In the genomic region with DNA sequence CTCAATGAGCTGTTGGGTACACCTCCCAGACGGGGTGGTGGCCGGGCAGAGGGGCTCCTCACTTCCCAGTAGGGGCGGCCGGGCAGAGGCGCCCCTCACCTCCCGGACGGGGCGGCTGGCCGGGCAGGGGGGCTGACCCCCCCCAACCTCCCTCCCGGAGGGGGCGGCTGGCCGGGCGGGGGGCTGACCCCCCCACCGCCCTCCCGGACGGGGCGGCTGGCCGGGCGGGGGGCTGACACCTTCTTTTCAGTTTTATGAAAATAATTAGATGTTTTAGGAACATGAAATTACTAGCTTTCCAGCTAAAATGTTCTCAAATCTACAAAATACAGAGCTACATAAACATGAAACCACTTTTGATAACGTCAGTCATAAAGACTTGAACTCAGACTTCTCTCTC, we compare ENCODE assay signal across 8 cellular contexts. TPM values are rescaled to one million over a fixed set of nuclear protein-coding genes. Genes with fewer than 3 reads are reported as not detected.
DNase-seq lines count a peak whose midpoint lies in the region; ATAC-seq, FAIRE-seq and TF ChIP-seq lines count a peak whose summit lies in the region.
"Not testable (repeated sequence)": the region's sequence is repeated elsewhere in the genome, so short reads cannot be mapped to it uniquely, and the experiment has no call there.

No MANE protein-coding gene starts in this region.

- not testable (repeated sequence) for TF ChIP-seq CTCF in activated B cell treated with CpG ODN at 0.5 μM for 24 hours (IDR thresholded peaks at IDR 0.05); kidney (IDR thresholded peaks at IDR 0.05; ENCODE audit: borderline replicate concordance, extremely low read depth, insufficient read depth); natural killer cell (IDR thresholded peaks at IDR 0.05)

- peak overlapping the region; percentile 82 to 95 (median 87) for H3K4me3 Mint-ChIP-seq in CD4-positive, CD25-positive, alpha-beta regulatory T cell
- H3K4me3 Mint-ChIP-seq in IgD-negative memory B cell (peak overlapping the region in 3 of 4 donors; percentile 93 to 97 (median 95)), T-cell (peak overlapping the region in 2 of 3 donors; percentile 67 to 69), natural killer cell (peak overlapping the region; percentile 90)
- H3K4me3 Mint-ChIP-seq in activated B cell treated with CpG ODN at 0.5 μM for 24 hours = not testable (repeated sequence)
- peak overlapping the region; percentile 76 for H3K4me3 Mint-ChIP-seq in activated T-helper 17 cell treated with anti-CD3 and anti-CD28 coated beads, Interleukin-2, amount 50 U/mL, for 72 hours
- peak overlapping the region; percentile 62 for H3K4me3 Mint-ChIP-seq in stimulated activated effector memory CD8-positive, alpha-beta T cell treated with anti-CD3 and anti-CD28 coated beads, Interleukin-12 subunit alpha, Interleukin-12 subunit beta, amount 100 ng/mL, for 72 hours

- not testable (repeated sequence) for H3K36me3 ChIP-seq in CD4-positive, CD25-positive, alpha-beta regulatory T cell (ENCODE audit: control insufficient read depth, insufficient read depth, low read length); kidney (ENCODE audit: control insufficient read depth in 1 of 2, insufficient read depth in 2 of 2, low read length in 2 of 2)

- CTCF ChIA-PET in T-cell (lab: Charles Lee) = interaction anchor here (0.6 to 1.4 kb wide), 4 partner anchors 27 to 52 kb away, joined by 3 to 7 read pairs (median 3); a partner anchor contains a TSS
- CTCF ChIA-PET in activated B cell treated with CpG ODN at 0.5 μM for 24 hours (lab: Charles Lee) = not testable (repeated sequence)

- peaks cover 11 to 38% (median 17%) of the 10 kb centered on the region in 4 donors for H3K4me1 Mint-ChIP-seq in CD4-positive, CD25-positive, alpha-beta regulatory T cell
- H3K4me1 Mint-ChIP-seq in IgD-negative memory B cell (peaks cover 14 to 21% (median 15%) of the 10 kb centered on the region in 3 donors), T-cell (peaks cover 21 to 38% (median 30%) of the 10 kb centered on the region in 3 donors), activated B cell treated with CpG ODN at 0.5 μM for 24 hours (peaks cover 25% of the 10 kb centered on the region), natural killer cell (peaks cover 12 to 16% of the 10 kb centered on the region in 2 donors)
- H3K4me1 Mint-ChIP-seq in activated T-helper 17 cell treated with anti-CD3 and anti-CD28 coated beads, Interleukin-2, amount 50 U/mL, for 72 hours = not testable (repeated sequence)
- peaks cover 22% of the 10 kb centered on the region for H3K4me1 Mint-ChIP-seq in stimulated activated effector memory CD8-positive, alpha-beta T cell treated with anti-CD3 and anti-CD28 coated beads, Interleukin-12 subunit alpha, Interleukin-12 subunit beta, amount 100 ng/mL, for 72 hours

- ATAC-seq in CD4-positive, CD25-positive, alpha-beta regulatory T cell (ENCODE audit: low read depth in 2 of 2); T-cell (replicated peaks in 1 of 4); activated B cell treated with CpG ODN at 0.5 μM for 24 hours (ENCODE audit: low read depth); activated T-helper 17 cell treated with anti-CD3 and anti-CD28 coated beads, Interleukin-2, amount 50 U/mL, for 72 hours (replicated peaks); natural killer cell; stimulated activated effector memory CD8-positive, alpha-beta T cell treated with anti-CD3 and anti-CD28 coated beads, Interleukin-12 subunit alpha, Interleukin-12 subunit beta, amount 100 ng/mL, for 72 hours: not testable (repeated sequence)

- H3K27me3 ChIP-seq in CD4-positive, CD25-positive, alpha-beta regulatory T cell (ENCODE audit: control insufficient read depth, insufficient read depth, low read length) = not testable (repeated sequence)

- not testable (repeated sequence) for DNase-seq in CD4-positive, CD25-positive, alpha-beta regulatory T cell; T-cell; activated B cell treated with CpG ODN at 0.5 μM for 24 hours; natural killer cell; stimulated activated effector memory CD8-positive, alpha-beta T cell treated with anti-CD3 and anti-CD28 coated beads, Interleukin-12 subunit alpha, Interleukin-12 subunit beta, amount 100 ng/mL, for 72 hours (ENCODE audit: low spot score in 2 of 2)
- peak; percentile 8 for DNase-seq in kidney

- H3K9me3 Mint-ChIP-seq in CD4-positive, CD25-positive, alpha-beta regulatory T cell; IgD-negative memory B cell; T-cell; activated B cell treated with CpG ODN at 0.5 μM for 24 hours; activated T-helper 17 cell treated with anti-CD3 and anti-CD28 coated beads, Interleukin-2, amount 50 U/mL, for 72 hours; natural killer cell; stimulated activated effector memory CD8-positive, alpha-beta T cell treated with anti-CD3 and anti-CD28 coated beads, Interleukin-12 subunit alpha, Interleukin-12 subunit beta, amount 100 ng/mL, for 72 hours: not testable (repeated sequence)

- not testable (repeated sequence) for H3K9ac ChIP-seq in kidney (ENCODE audit: low read length in 2 of 2)

- intact Hi-C loops in activated B cell treated with CpG ODN at 0.5 μM for 24 hours (cut with micrococcal nuclease) (loop anchor here (1.0 to 10.0 kb wide), 2 partner anchors 9 to 811 kb away; a partner anchor contains a TSS), natural killer cell (cut with micrococcal nuclease) (loop anchor here (1.0 to 2.0 kb wide), 2 partner anchors 9 to 65 kb away; a partner anchor contains a TSS)
- intact Hi-C loops in kidney (cut with DNase I) = not testable (repeated sequence)

- peaks cover 11% of the 10 kb centered on the region for H3K36me3 Mint-ChIP-seq in CD4-positive, CD25-positive, alpha-beta regulatory T cell
- not testable (repeated sequence) for H3K36me3 Mint-ChIP-seq in IgD-negative memory B cell; T-cell; activated T-helper 17 cell treated with anti-CD3 and anti-CD28 coated beads, Interleukin-2, amount 50 U/mL, for 72 hours (ENCODE audit: low read depth); natural killer cell
- H3K36me3 Mint-ChIP-seq in activated B cell treated with CpG ODN at 0.5 μM for 24 hours (ENCODE audit: low read depth) = peaks cover 24% of the 10 kb centered on the region
- peaks cover 16% of the 10 kb centered on the region for H3K36me3 Mint-ChIP-seq in stimulated activated effector memory CD8-positive, alpha-beta T cell treated with anti-CD3 and anti-CD28 coated beads, Interleukin-12 subunit alpha, Interleukin-12 subunit beta, amount 100 ng/mL, for 72 hours

- peak overlapping the region; percentile 95 to 100 (median 99) for H3K27ac Mint-ChIP-seq in CD4-positive, CD25-positive, alpha-beta regulatory T cell
- H3K27ac Mint-ChIP-seq in IgD-negative memory B cell (peak overlapping the region; percentile 98 to 99 (median 99)), T-cell (peak overlapping the region; percentile 97 to 100), activated B cell treated with CpG ODN at 0.5 μM for 24 hours (peak overlapping the region; percentile 96), natural killer cell (peak overlapping the region; percentile 94 to 98)
- peak overlapping the region; percentile 86 for H3K27ac Mint-ChIP-seq in activated T-helper 17 cell treated with anti-CD3 and anti-CD28 coated beads, Interleukin-2, amount 50 U/mL, for 72 hours
- peak overlapping the region; percentile 93 for H3K27ac Mint-ChIP-seq in stimulated activated effector memory CD8-positive, alpha-beta T cell treated with anti-CD3 and anti-CD28 coated beads, Interleukin-12 subunit alpha, Interleukin-12 subunit beta, amount 100 ng/mL, for 72 hours

- peaks cover 38% of the 10 kb centered on the region for H3K4me1 ChIP-seq in CD4-positive, CD25-positive, alpha-beta regulatory T cell (ENCODE audit: control insufficient read depth, insufficient read depth, low read length, poor library complexity, severe bottlenecking)
- not testable (repeated sequence) for H3K4me1 ChIP-seq in kidney (ENCODE audit: control insufficient read depth in 1 of 2, insufficient read depth in 1 of 2, low read depth in 1 of 2, low read length in 2 of 2)

- peak overlapping the region; percentile 76 for H3K27ac ChIP-seq in CD4-positive, CD25-positive, alpha-beta regulatory T cell (ENCODE audit: insufficient read depth, low read length, poor library complexity, severe bottlenecking)
- not testable (repeated sequence) for H3K27ac ChIP-seq in kidney (ENCODE audit: low read depth in 2 of 2, low read length in 2 of 2)

- not testable (repeated sequence) for H3K27me3 Mint-ChIP-seq in CD4-positive, CD25-positive, alpha-beta regulatory T cell; IgD-negative memory B cell; T-cell; activated B cell treated with CpG ODN at 0.5 μM for 24 hours; activated T-helper 17 cell treated with anti-CD3 and anti-CD28 coated beads, Interleukin-2, amount 50 U/mL, for 72 hours; natural killer cell (ENCODE audit: low read depth in 2 of 2)

- H3K4me3 ChIP-seq in CD4-positive, CD25-positive, alpha-beta regulatory T cell (ENCODE audit: low read depth, low read length) = peak overlapping the region; percentile 77
- not testable (repeated sequence) for H3K4me3 ChIP-seq in kidney (ENCODE audit: low read length in 2 of 2)

- POLR2A ChIA-PET in T-cell (lab: Charles Lee) (interaction anchor here in 1 of 2 donors (1.0 kb wide), 1 partner anchor 32 kb away, joined by 5 read pairs; no protein-coding TSS in a partner anchor), activated B cell treated with CpG ODN at 0.5 μM for 24 hours (lab: Charles Lee) (interaction anchor here (0.6 to 2.4 kb wide), 3 partner anchors 10 to 261 kb away, joined by 3 to 20 read pairs (median 5); a partner anchor contains a TSS)

- H3K9me3 ChIP-seq in CD4-positive, CD25-positive, alpha-beta regulatory T cell (ENCODE audit: control insufficient read depth in 2 of 2, low read length in 2 of 2); kidney (ENCODE audit: control insufficient read depth in 1 of 2, low read length in 2 of 2): not testable (repeated sequence)

- not testable (repeated sequence) for FAIRE-seq in kidney (lab: Jason Lieb, UNC)

RNA-seq across cellular contexts. Expression of a gene that starts 10.1 kb away (rescaled TPM):
- total RNA-seq in CD4-positive, CD25-positive, alpha-beta regulatory T cell = 33.1 TPM
- polyA plus RNA-seq in CD4-positive, CD25-positive, alpha-beta regulatory T cell = 10 to 100 TPM in 2 of 4 donors, 1 to 10 TPM in 2; 4.9 to 14.0 (median 7.9) TPM
- 3.5 TPM for polyA plus RNA-seq in IgD-negative memory B cell
- 10 to 100 TPM; 44.2 to 55.3 (median 48.0) TPM for total RNA-seq in T-cell
- 19.0 and 20.3 TPM in 2 replicates for total RNA-seq in activated B cell treated with CpG ODN at 0.5 μM for 24 hours
- 10 to 100 TPM; 17.9 to 22.0 TPM for total RNA-seq in activated T-helper 17 cell treated with anti-CD3 and anti-CD28 coated beads, Interleukin-2, amount 50 U/mL, for 72 hours
- total RNA-seq in kidney = 26.1 TPM
- 6.9 TPM for polyA plus RNA-seq in kidney (ENCODE audit: insufficient read depth, low read depth, low replicate concordance)
- 10 to 100 TPM; 33.8 to 55.2 (median 45.6) TPM for total RNA-seq in natural killer cell

RNA-seq across cellular contexts. Expression of a gene that starts 37.9 kb away (rescaled TPM):
- total RNA-seq in CD4-positive, CD25-positive, alpha-beta regulatory T cell = 16.4 TPM
- 1 to 10 TPM in 1 of 4 donors, under 1 TPM in 3; 0.68 to 1.1 (median 0.90) TPM for polyA plus RNA-seq in CD4-positive, CD25-positive, alpha-beta regulatory T cell
- 1.3 TPM for polyA plus RNA-seq in IgD-negative memory B cell
- 10 to 100 TPM; 10.1 to 19.5 (median 16.4) TPM for total RNA-seq in T-cell
- total RNA-seq in activated B cell treated with CpG ODN at 0.5 μM for 24 hours = 6.1 and 7.3 TPM in 2 replicates
- 10 to 100 TPM in 1 of 2 donors, 1 to 10 TPM in 1; 6.8 to 11.7 TPM for total RNA-seq in activated T-helper 17 cell treated with anti-CD3 and anti-CD28 coated beads, Interleukin-2, amount 50 U/mL, for 72 hours
- total RNA-seq in kidney = 4.0 TPM
- 1.6 TPM for polyA plus RNA-seq in kidney (ENCODE audit: insufficient read depth, low read depth, low replicate concordance)
- 10 to 100 TPM in 2 of 3 donors, 1 to 10 TPM in 1; 8.3 to 11.2 (median 10.1) TPM for total RNA-seq in natural killer cell

RNA-seq across cellular contexts. Expression of a gene that starts 45.2 kb away (rescaled TPM):
- total RNA-seq in CD4-positive, CD25-positive, alpha-beta regulatory T cell = 11.2 TPM
- polyA plus RNA-seq in CD4-positive, CD25-positive, alpha-beta regulatory T cell = 1 to 10 TPM in 3 of 4 donors, under 1 TPM in 1; 0.98 to 3.2 (median 2.6) TPM
- 7.9 TPM for polyA plus RNA-seq in IgD-negative memory B cell
- total RNA-seq in T-cell = 1 to 10 TPM; 5.3 to 9.4 (median 6.4) TPM
- 7.4 and 10.0 TPM in 2 replicates for total RNA-seq in activated B cell treated with CpG ODN at 0.5 μM for 24 hours
- 1 to 10 TPM; 7.5 to 8.7 TPM for total RNA-seq in activated T-helper 17 cell treated with anti-CD3 and anti-CD28 coated beads, Interleukin-2, amount 50 U/mL, for 72 hours
- total RNA-seq in kidney = 14.5 TPM
- 3.7 TPM for polyA plus RNA-seq in kidney (ENCODE audit: insufficient read depth, low read depth, low replicate concordance)
- 10 to 100 TPM in 2 of 3 donors, 1 to 10 TPM in 1; 9.9 to 12.1 (median 10.7) TPM for total RNA-seq in natural killer cell

RNA-seq across cellular contexts. Expression of a gene that starts 51.9 kb away (rescaled TPM):
- 31.9 TPM for total RNA-seq in CD4-positive, CD25-positive, alpha-beta regulatory T cell
- 10 to 100 TPM; 30.2 to 44.4 (median 37.6) TPM for polyA plus RNA-seq in CD4-positive, CD25-positive, alpha-beta regulatory T cell
- polyA plus RNA-seq in IgD-negative memory B cell = 16.3 TPM
- 10 to 100 TPM; 16.9 to 25.0 (median 19.2) TPM for total RNA-seq in T-cell
- 12.7 and 12.9 TPM in 2 replicates for total RNA-seq in activated B cell treated with CpG ODN at 0.5 μM for 24 hours
- 10 to 100 TPM; 25.2 to 52.3 TPM for total RNA-seq in activated T-helper 17 cell treated with anti-CD3 and anti-CD28 coated beads, Interleukin-2, amount 50 U/mL, for 72 hours
- 10.8 TPM for total RNA-seq in kidney
- polyA plus RNA-seq in kidney (ENCODE audit: insufficient read depth, low read depth, low replicate concordance) = 19.2 TPM
- total RNA-seq in natural killer cell = 10 to 100 TPM; 15.5 to 22.3 (median 21.6) TPM
